In the genomic region with DNA sequence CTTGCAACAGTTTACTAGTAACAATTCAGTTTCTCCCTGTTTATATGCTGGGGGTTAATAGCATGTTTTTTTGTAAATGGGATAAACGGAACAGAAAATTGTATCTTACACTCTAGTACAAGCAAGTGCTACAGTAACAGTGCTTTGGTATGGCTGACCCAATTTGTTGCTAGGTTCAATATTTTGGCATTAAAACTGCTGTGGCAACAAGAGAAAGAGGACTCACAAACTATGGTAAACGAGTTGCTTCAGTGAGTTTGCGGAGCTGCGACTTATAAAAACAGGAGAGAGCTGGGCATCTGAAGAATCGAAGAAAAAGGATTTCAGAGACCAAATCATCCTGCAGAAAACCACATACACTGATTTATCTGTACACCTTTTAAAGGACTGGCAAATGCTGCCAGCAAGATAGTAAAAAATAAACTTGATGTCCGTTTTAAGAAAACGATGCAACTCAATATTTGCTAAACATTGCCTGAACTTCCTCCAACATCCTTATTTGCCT, we compare ENCODE assay signal across 8 cellular contexts. TPM values are rescaled to one million over a fixed set of nuclear protein-coding genes. Genes with fewer than 3 reads are reported as not detected.
A peak's percentile ranks its signal among the peaks of the same experiment; 100 is the strongest.
DNase-seq lines count a peak whose midpoint lies in the region; ATAC-seq, FAIRE-seq and TF ChIP-seq lines count a peak whose summit lies in the region.

No MANE protein-coding gene starts in this region.

- no CpG with 5 or more reads among the region's 7 CpGs for WGBS in iPS DF 6.9 (ENCODE audit: insufficient coverage, insufficient read length)
- 6 to 15% (median 14%) methylated on average over 7 of the region's 7 CpGs for WGBS in small intestine, 3 donors

- peak overlapping the region; percentile 98 for H3K27ac Mint-ChIP-seq in activated CD4-positive, alpha-beta T cell treated with anti-CD3 and anti-CD28 coated beads, Interleukin-2, amount 10 ng/mL, durations not matched to agents 7 days and 5 days
- peak overlapping the region; percentile 95 to 97 for H3K27ac Mint-ChIP-seq in activated naive CD4-positive, alpha-beta T cell treated with anti-CD3 and anti-CD28 coated beads, Interleukin-2, amount 50 U/mL, for 72 hours

- no peak for FAIRE-seq in small intestine (lab: Jason Lieb, UNC)
- FAIRE-seq in GM12892 (lab: Jason Lieb, UNC): no peak

- no peaks in the 10 kb centered on the region for H3K27me3 ChIP-seq in iPS DF 6.9 (ENCODE audit: control insufficient read depth, insufficient read depth, low read length)
- H3K27me3 ChIP-seq in small intestine (ENCODE audit: control insufficient read depth in 2 of 2, insufficient read depth in 2 of 2, low read length in 2 of 2): no peaks in the 10 kb centered on the region

- no peak for ATAC-seq in activated naive CD4-positive, alpha-beta T cell treated with anti-CD3 and anti-CD28 coated beads, Interleukin-2, amount 50 U/mL, for 72 hours

- H3K4me1 Mint-ChIP-seq in activated CD4-positive, alpha-beta T cell treated with anti-CD3 and anti-CD28 coated beads, Interleukin-2, amount 10 ng/mL, durations not matched to agents 7 days and 5 days: peaks cover 61% of the 10 kb centered on the region

- no peaks in the 10 kb centered on the region for H3K9me3 Mint-ChIP-seq in activated CD4-positive, alpha-beta T cell treated with anti-CD3 and anti-CD28 coated beads, Interleukin-2, amount 10 ng/mL, durations not matched to agents 7 days and 5 days
- H3K9me3 Mint-ChIP-seq in activated naive CD4-positive, alpha-beta T cell treated with anti-CD3 and anti-CD28 coated beads, Interleukin-2, amount 50 U/mL, for 72 hours: no peaks in the 10 kb centered on the region

- no peak for TF ChIP-seq POLR2A in GM12892 (IDR thresholded peaks at IDR 0.05; ENCODE audit: low read depth, low read length)

- H3K4me3 Mint-ChIP-seq in activated CD4-positive, alpha-beta T cell treated with anti-CD3 and anti-CD28 coated beads, Interleukin-2, amount 10 ng/mL, durations not matched to agents 7 days and 5 days: peak overlapping the region; percentile 97

- POLR2A ChIA-PET in activated CD4-positive, alpha-beta T cell treated with anti-CD3 and anti-CD28 coated beads, Interleukin-2, amount 10 ng/mL, durations not matched to agents 7 days and 5 days (lab: Charles Lee): no interaction called here

- no peaks in the 10 kb centered on the region for H3K9me3 ChIP-seq in iPS DF 6.9 (ENCODE audit: control insufficient read depth, insufficient read depth, low read length)
- no peaks in the 10 kb centered on the region for H3K9me3 ChIP-seq in small intestine (ENCODE audit: control insufficient read depth, low read depth)

- CTCF ChIA-PET in activated CD4-positive, alpha-beta T cell treated with anti-CD3 and anti-CD28 coated beads, Interleukin-2, amount 10 ng/mL, durations not matched to agents 7 days and 5 days (lab: Charles Lee): interaction anchor here (0.7 to 1.5 kb wide), 5 partner anchors 10 to 126 kb away, joined by 3 read pairs; no protein-coding TSS in a partner anchor

- H3K36me3 ChIP-seq in iPS DF 6.9 (ENCODE audit: control insufficient read depth, insufficient read depth, low read length) (no peaks in the 10 kb centered on the region), small intestine (ENCODE audit: control insufficient read depth in 2 of 2, insufficient read depth in 2 of 2, low read length in 2 of 2) (no peaks in the 10 kb centered on the region)

- H3K27ac ChIP-seq in iPS DF 6.9 (ENCODE audit: low read length) (no peak overlapping the region), small intestine (ENCODE audit: low read depth in 1 of 2, low read length in 1 of 2) (peak overlapping the region; percentile 80 to 100)

- no peaks in the 10 kb centered on the region for H3K27me3 Mint-ChIP-seq in activated CD4-positive, alpha-beta T cell treated with anti-CD3 and anti-CD28 coated beads, Interleukin-2, amount 10 ng/mL, durations not matched to agents 7 days and 5 days

- DNase-seq in activated CD4-positive, alpha-beta T cell treated with anti-CD3 and anti-CD28 coated beads, Interleukin-2, amount 10 ng/mL, durations not matched to agents 7 days and 5 days: no peak
- DNase-seq in activated CD4-positive, alpha-beta T cell treated with anti-CD3 and anti-CD28 coated beads, Interleukin-2, amount 50 U/mL, for 4 hours: no peak
- DNase-seq in activated naive CD4-positive, alpha-beta T cell treated with anti-CD3 and anti-CD28 coated beads, Interleukin-2, amount 50 U/mL, for 72 hours (ENCODE audit: low spot score in 2 of 2): no peak
- DNase-seq in iPS DF 6.9 (ENCODE audit: low read depth, low spot score): no peak
- DNase-seq in small intestine: no peak
- no peak for DNase-seq in NCI-H2171 treated with DMSO at 0.1 percent for 48 hours (lab: John Stamatoyannopoulos, UW)
- DNase-seq in GM12892 (ENCODE audit: insufficient read length): no peak
- DNase-seq in activated effector memory CD4-positive, alpha-beta T cell treated with anti-CD3 and anti-CD28 coated beads, Interleukin-2, amount 50 U/mL, for 16 hours: no peak

- H3K4me1 ChIP-seq in iPS DF 6.9 (ENCODE audit: control insufficient read depth, insufficient read depth, low read length) (no peaks in the 10 kb centered on the region), small intestine (ENCODE audit: control insufficient read depth in 2 of 2, insufficient read depth in 1 of 2, low read depth in 1 of 2, low read length in 1 of 2) (peaks cover 2 to 6% of the 10 kb centered on the region in 2 donors)

- peak overlapping the region; percentile 33; the same call in 1 of the 2 replicates for H3K4me3 ChIP-seq in iPS DF 6.9 (ENCODE audit: low read length)
- H3K4me3 ChIP-seq in small intestine (ENCODE audit: low read depth in 1 of 2, low read length in 2 of 2): peak overlapping the region; percentile 18 to 76

- peaks cover 32% of the 10 kb centered on the region for H3K36me3 Mint-ChIP-seq in activated CD4-positive, alpha-beta T cell treated with anti-CD3 and anti-CD28 coated beads, Interleukin-2, amount 10 ng/mL, durations not matched to agents 7 days and 5 days (ENCODE audit: low read depth)
- peaks cover 18 to 52% of the 10 kb centered on the region in 2 donors for H3K36me3 Mint-ChIP-seq in activated naive CD4-positive, alpha-beta T cell treated with anti-CD3 and anti-CD28 coated beads, Interleukin-2, amount 50 U/mL, for 72 hours

RNA-seq across cellular contexts. Expression of gene GLUD1, which starts 2.2 kb away (rescaled TPM):
- 100 to 1,000 TPM in 1 of 2 experiments, 10 to 100 TPM in 1; 99.5 to 100 TPM for total RNA-seq in activated CD4-positive, alpha-beta T cell treated with anti-CD3 and anti-CD28 coated beads, Interleukin-2, amount 10 ng/mL, durations not matched to agents 7 days and 5 days
- 100 to 1,000 TPM; 116 to 173 TPM for total RNA-seq in activated naive CD4-positive, alpha-beta T cell treated with anti-CD3 and anti-CD28 coated beads, Interleukin-2, amount 50 U/mL, for 72 hours
- 100 to 1,000 TPM in 1 of 3 donors, 10 to 100 TPM in 2; 79.0 to 119 (median 84.0) TPM for polyA plus RNA-seq in small intestine
- polyA plus RNA-seq in GM12892 (2012; ENCODE audit: missing spikeins): 56.4 TPM

RNA-seq across cellular contexts. Expression of gene SHLD2, which starts 2.6 kb away (rescaled TPM):
- 10 to 100 TPM; 34.8 to 38.9 TPM for total RNA-seq in activated CD4-positive, alpha-beta T cell treated with anti-CD3 and anti-CD28 coated beads, Interleukin-2, amount 10 ng/mL, durations not matched to agents 7 days and 5 days
- total RNA-seq in activated naive CD4-positive, alpha-beta T cell treated with anti-CD3 and anti-CD28 coated beads, Interleukin-2, amount 50 U/mL, for 72 hours: 10 to 100 TPM; 24.5 to 30.5 TPM
- polyA plus RNA-seq in small intestine: 10 to 100 TPM; 19.6 to 30.4 (median 24.0) TPM
- polyA plus RNA-seq in GM12892 (2012; ENCODE audit: missing spikeins): 24.6 TPM
